Comparison of ENCODE assay signal across 8 cellular contexts in the genomic region with DNA sequence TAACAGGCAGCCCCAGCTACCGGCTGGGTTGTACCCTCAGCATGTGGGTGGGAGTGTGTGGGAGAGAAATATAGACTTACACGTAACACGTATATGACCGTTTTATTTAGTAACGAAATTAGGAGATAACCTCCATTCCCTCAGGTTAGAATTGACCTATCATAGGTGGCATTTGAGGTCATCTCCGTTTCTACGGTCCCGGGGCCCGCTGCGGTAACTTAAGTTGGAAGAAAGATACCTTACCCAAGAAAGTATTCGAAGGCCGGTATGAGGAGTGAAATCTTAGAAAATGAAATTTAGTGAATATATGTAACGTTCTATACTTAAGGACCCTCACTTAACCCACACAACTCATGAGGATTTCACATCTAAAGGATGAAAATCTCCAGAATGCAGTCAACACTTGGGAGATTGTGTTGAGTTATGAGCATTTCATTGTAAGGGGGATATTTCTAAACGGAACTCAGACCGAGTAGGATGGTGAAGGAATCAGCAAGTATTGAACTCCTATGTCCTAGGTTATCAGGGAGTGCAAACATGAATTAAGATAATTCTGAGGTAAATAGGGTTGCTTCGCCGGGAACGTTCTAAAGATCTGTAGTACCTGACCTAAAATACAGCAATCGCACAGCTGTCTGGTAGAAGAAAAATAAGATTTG. TPM values are rescaled to one million over a fixed set of nuclear protein-coding genes. Genes with fewer than 3 reads are reported as not detected.
A peak's percentile ranks its signal among the peaks of the same experiment; 100 is the strongest.
DNase-seq lines count a peak whose midpoint lies in the region; ATAC-seq and TF ChIP-seq lines count a peak whose summit lies in the region.

No MANE protein-coding gene starts in this region.

- peak overlapping the region; percentile 87 for H3K4me3 Mint-ChIP-seq in CD4-positive, alpha-beta T cell
- H3K4me3 Mint-ChIP-seq in activated T-helper 17 cell treated with anti-CD3 and anti-CD28 coated beads, Interleukin-2, amount 50 U/mL, for 72 hours, result peak overlapping the region; percentile 99

- intact Hi-C loops in CD4-positive, alpha-beta T cell (cut with DNase I, micrococcal nuclease), result loop anchor here (1.0 to 10.0 kb wide), 6 partner anchors 41 to 422 kb away; a partner anchor contains a TSS

- H3K36me3 Mint-ChIP-seq in CD4-positive, alpha-beta T cell (ENCODE audit: low read depth), result peaks cover 27% of the 10 kb centered on the region
- H3K36me3 Mint-ChIP-seq in activated T-helper 17 cell treated with anti-CD3 and anti-CD28 coated beads, Interleukin-2, amount 50 U/mL, for 72 hours (ENCODE audit: low read depth), result peaks cover 52% of the 10 kb centered on the region

- H3K27ac ChIP-seq in CD4-positive, alpha-beta T cell (ENCODE audit: low read depth, low read length), result peak overlapping the region; percentile 94
- H3K27ac ChIP-seq in iPS DF 6.9 (ENCODE audit: low read length), result no peak overlapping the region

- WGBS in iPS DF 6.9 (ENCODE audit: insufficient coverage, insufficient read length), result no CpG with 5 or more reads among the region's 19 CpGs

- H3K27me3 ChIP-seq in CD4-positive, alpha-beta T cell (ENCODE audit: control insufficient read depth, insufficient read depth, low read length), result no peaks in the 10 kb centered on the region
- H3K27me3 ChIP-seq in iPS DF 6.9 (ENCODE audit: control insufficient read depth, insufficient read depth, low read length), result no peaks in the 10 kb centered on the region

- no peak for ATAC-seq in CD4-positive, alpha-beta T cell (ENCODE audit: poor library complexity)
- peak; percentile 22 for ATAC-seq in GM19328 (IDR thresholded peaks at IDR 0.05; ENCODE audit: unreplicated experiment)
- ATAC-seq in HG03520 (IDR thresholded peaks at IDR 0.05; ENCODE audit: unreplicated experiment), result peak; percentile 35
- peak; percentile 36 for ATAC-seq in activated T-helper 17 cell treated with anti-CD3 and anti-CD28 coated beads, Interleukin-2, amount 50 U/mL, for 72 hours (replicated peaks)

- no peaks in the 10 kb centered on the region for H3K9me3 Mint-ChIP-seq in CD4-positive, alpha-beta T cell
- H3K9me3 Mint-ChIP-seq in activated T-helper 17 cell treated with anti-CD3 and anti-CD28 coated beads, Interleukin-2, amount 50 U/mL, for 72 hours, result no peaks in the 10 kb centered on the region

- H3K4me3 ChIP-seq in iPS DF 6.9 (ENCODE audit: low read length), result peak overlapping the region; percentile 67; the same call in 1 of the 2 replicates

- H3K27ac Mint-ChIP-seq in CD4-positive, alpha-beta T cell, result peak overlapping the region; percentile 98
- peak overlapping the region; percentile 99 for H3K27ac Mint-ChIP-seq in activated T-helper 17 cell treated with anti-CD3 and anti-CD28 coated beads, Interleukin-2, amount 50 U/mL, for 72 hours

- no peak for DNase-seq in CD4-positive, alpha-beta T cell
- no peak for DNase-seq in iPS DF 6.9 (ENCODE audit: low read depth, low spot score)
- DNase-seq in stimulated activated CD4-positive, alpha-beta T cell treated with anti-CD3 and anti-CD28 coated beads, Interleukin-4, amount 100 ng/mL, for 24 hours, result peak; percentile 70
- DNase-seq in activated effector memory CD4-positive, alpha-beta T cell treated with anti-CD3 and anti-CD28 coated beads, Interleukin-2, amount 50 U/mL, for 16 hours, result no peak
- DNase-seq in DMS114 treated with DMSO at 0.1 percent for 48 hours (lab: John Stamatoyannopoulos, UW; ENCODE audit: unreplicated experiment), result no peak

- no peak for TF ChIP-seq CTCF in CD4-positive, alpha-beta T cell (IDR thresholded peaks at IDR 0.05)

- H3K4me1 Mint-ChIP-seq in CD4-positive, alpha-beta T cell (ENCODE audit: low read depth), result peaks cover 74% of the 10 kb centered on the region
- H3K4me1 Mint-ChIP-seq in activated T-helper 17 cell treated with anti-CD3 and anti-CD28 coated beads, Interleukin-2, amount 50 U/mL, for 72 hours, result peaks cover 40% of the 10 kb centered on the region

- no peaks in the 10 kb centered on the region for H3K36me3 ChIP-seq in iPS DF 6.9 (ENCODE audit: control insufficient read depth, insufficient read depth, low read length)

- no peaks in the 10 kb centered on the region for H3K27me3 Mint-ChIP-seq in CD4-positive, alpha-beta T cell
- H3K27me3 Mint-ChIP-seq in activated T-helper 17 cell treated with anti-CD3 and anti-CD28 coated beads, Interleukin-2, amount 50 U/mL, for 72 hours, result no peaks in the 10 kb centered on the region

- H3K9me3 ChIP-seq in CD4-positive, alpha-beta T cell (ENCODE audit: control insufficient read depth, low read length), result no peaks in the 10 kb centered on the region
- H3K9me3 ChIP-seq in iPS DF 6.9 (ENCODE audit: control insufficient read depth, insufficient read depth, low read length), result no peaks in the 10 kb centered on the region

- POLR2A ChIA-PET in CD4-positive, alpha-beta T cell (lab: Charles Lee), result interaction anchor here (0.6 to 5.4 kb wide), 29 partner anchors 12 to 1523 kb away, joined by 3 to 419 read pairs (median 5); a partner anchor contains a TSS

- CTCF ChIA-PET in CD4-positive, alpha-beta T cell (lab: Charles Lee), result interaction anchor here (0.9 to 2.3 kb wide), 2 partner anchors 42 to 230 kb away, joined by 3 to 27 read pairs; a partner anchor contains a TSS

- no peaks in the 10 kb centered on the region for H3K4me1 ChIP-seq in iPS DF 6.9 (ENCODE audit: control insufficient read depth, insufficient read depth, low read length)

RNA-seq across cellular contexts. Expression of a gene that starts 0.9 kb away (rescaled TPM):
- total RNA-seq in CD4-positive, alpha-beta T cell, result 10 to 100 TPM; 12.8 to 13.7 TPM
- total RNA-seq in activated T-helper 17 cell treated with anti-CD3 and anti-CD28 coated beads, Interleukin-2, amount 50 U/mL, for 72 hours, result 10 to 100 TPM; 24.6 to 35.6 TPM

RNA-seq across cellular contexts. Expression of a gene that starts 42.3 kb away (rescaled TPM):
- 100 to 1,000 TPM; 659 to 719 TPM for total RNA-seq in CD4-positive, alpha-beta T cell
- 100 to 1,000 TPM; 403 to 450 TPM for total RNA-seq in activated T-helper 17 cell treated with anti-CD3 and anti-CD28 coated beads, Interleukin-2, amount 50 U/mL, for 72 hours
